Comparison of ENCODE assay signal across 9 cellular contexts in genomic region chr16:5615868-5616642, GRCh38.
DNase-seq lines count a peak whose midpoint lies in the region; ATAC-seq and TF ChIP-seq lines count a peak whose summit lies in the region.
"Had no signal": no experiment of that assay in that cellular context is flagged by ENCODE, and none has a peak within 500 bp of the region (broad histone marks: within the 10 kb centered on the region; RNA-seq: fewer than 3 reads in every experiment).

No MANE protein-coding gene starts in this region.

- peak; percentile 52 for ATAC-seq in GM21526 (IDR thresholded peaks at IDR 0.05; ENCODE audit: low FRiP score, unreplicated experiment)
- no peak for ATAC-seq in GM21786 (IDR thresholded peaks at IDR 0.05; ENCODE audit: unreplicated experiment)

- no peak for TF ChIP-seq EP300 in ovary (IDR thresholded peaks at IDR 0.05)

- whole genome bisulfite sequencing in ovary, 3 donors: 15 to 19% (median 18%) methylated on average over 21 to 25 of the region's 25 CpGs

- peak; percentile 20 for DNase-seq in DMS114 treated with DMSO at 0.1 percent for 48 hours (lab: John Stamatoyannopoulos, UW; ENCODE audit: unreplicated experiment)
- DNase-seq in NCI-H446 treated with DMSO at 0.1 percent for 48 hours (lab: John Stamatoyannopoulos, UW): peak; percentile 4
- DNase-seq in activated naive CD4-positive, alpha-beta T cell treated with anti-CD3 and anti-CD28 coated beads, Interleukin-2, amount 50 U/mL, for 16 hours: peak; percentile 13
- peak; percentile 29 for DNase-seq in stimulated activated CD4-positive, alpha-beta T cell treated with anti-CD3 and anti-CD28 coated beads, Interleukin-1b, Interleukin-23, amount 100 ng/mL, for 48 hours
- DNase-seq in ovary: no peak

- TF ChIP-seq POLR2A in ovary (IDR thresholded peaks at IDR 0.05): no peak

- H3K27me3 ChIP-seq in ovary: no peaks in the 10 kb centered on the region

- H3K4me1 ChIP-seq in ovary (ENCODE audit: insufficient read depth): no peaks in the 10 kb centered on the region

- H3K4me3 ChIP-seq in iPS-11a (ENCODE audit: low read depth, low read length) (peak overlapping the region; percentile 27), ovary (no peak overlapping the region)

- intact Hi-C loops in ovary (cut with DNase I): no loop called here

- H3K27ac ChIP-seq in ovary: no peak overlapping the region
- H3K27ac ChIP-seq: neutrophil had no signal

- TF ChIP-seq CTCF in ovary (IDR thresholded peaks at IDR 0.05): no peak

- no peaks in the 10 kb centered on the region for H3K36me3 ChIP-seq in ovary
- H3K36me3 ChIP-seq: neutrophil had no signal

- no peaks in the 10 kb centered on the region for H3K9me3 ChIP-seq in ovary
- H3K9me3 ChIP-seq: neutrophil had no signal

Comparison
In these comparisons a context has a peak if more than half of its experiments do, and no peak if none do; other contexts are left out.
1. DNase-seq: peak in DMS114 treated with DMSO at 0.1 percent for 48 hours (single experiment), NCI-H446 treated with DMSO at 0.1 percent for 48 hours (single experiment), activated naive CD4-positive, alpha-beta T cell treated with anti-CD3 and anti-CD28 coated beads, Interleukin-2, amount 50 U/mL, for 16 hours (single experiment) and stimulated activated CD4-positive, alpha-beta T cell treated with anti-CD3 and anti-CD28 coated beads, Interleukin-1b, Interleukin-23, amount 100 ng/mL, for 48 hours (single experiment); none in ovary (0 of 5).